In the genomic region with DNA sequence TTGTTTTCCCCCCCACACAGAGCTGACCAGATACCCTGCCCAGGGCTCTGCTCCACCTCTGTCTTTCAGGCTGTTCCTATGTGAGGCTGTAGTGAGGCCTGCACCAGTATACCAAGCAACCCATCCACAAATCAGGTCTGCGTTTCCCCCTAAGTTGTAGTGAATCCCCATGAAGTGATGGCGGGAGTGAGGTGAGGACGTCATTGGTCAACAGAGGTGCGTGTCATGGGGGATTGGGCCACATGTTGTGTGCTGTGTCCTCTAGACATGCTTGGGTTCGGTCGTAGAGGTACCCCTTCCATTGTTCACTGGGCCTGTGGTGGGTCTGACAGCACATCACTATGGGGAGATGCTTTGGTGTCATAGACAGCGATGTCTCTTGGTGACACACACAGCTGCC, we compare ENCODE assay signal across 28 cellular contexts.
"Had no signal": no experiment of that assay in that cellular context is flagged by ENCODE, and none has a peak within 500 bp of the region (broad histone marks: within the 10 kb centered on the region; RNA-seq: fewer than 3 reads in every experiment).

No MANE protein-coding gene starts in this region.

- H3K36me3 ChIP-seq: left ventricle myocardium inferior, neural progenitor cell, neutrophil, tibial nerve, uterus had no signal

- H2AFZ ChIP-seq: hepatocyte, neural progenitor cell, parathyroid adenoma had no signal

- H3K27ac ChIP-seq: hepatocyte, left ventricle myocardium inferior, neural progenitor cell, neutrophil, parathyroid adenoma, tibial nerve, uterus had no signal

- H3K4me3 Mint-ChIP-seq: mesothelial cell of epicardium; naive B cell; natural killer cell; nephron progenitor cell; neural progenitor cell; stimulated activated memory B cell treated with anti-CD40 and anti-IgM and Interleukin-4, amounts not matched to agents 10 μg/mL and 1 μg/mL and 100 μg/mL, for 72 hours; stimulated activated naive CD8-positive, alpha-beta T cell treated with anti-CD3 and anti-CD28 coated beads, Interleukin-15, amount 100 ng/mL, for 72 hours; type B pancreatic cell had no signal

- H3K27me3 ChIP-seq: hepatocyte, neural progenitor cell, tibial nerve, uterus had no signal

- H3K79me2 ChIP-seq: hepatocyte, parathyroid adenoma had no signal

- H3K27me3 Mint-ChIP-seq: progenitor cell of endocrine pancreas had no signal

- H3K4me2 ChIP-seq: hepatocyte, neural progenitor cell, smooth muscle cell had no signal

- H3K4me3 ChIP-seq: hepatocyte, left ventricle myocardium inferior, lung, neural progenitor cell, smooth muscle cell, tibial nerve, uterus had no signal

- H3K27ac Mint-ChIP-seq: mesothelial cell of epicardium; natural killer cell; nephron progenitor cell; neural progenitor cell; progenitor cell of endocrine pancreas; stimulated activated memory B cell treated with anti-CD40 and anti-IgM and Interleukin-4, amounts not matched to agents 10 μg/mL and 1 μg/mL and 100 μg/mL, for 72 hours; type B pancreatic cell had no signal

- H3K36me3 Mint-ChIP-seq: mesothelial cell of epicardium; naive B cell; natural killer cell; neural progenitor cell; stimulated activated memory B cell treated with anti-CD40 and anti-IgM and Interleukin-4, amounts not matched to agents 10 μg/mL and 1 μg/mL and 100 μg/mL, for 72 hours; type B pancreatic cell had no signal

- H3K9me3 Mint-ChIP-seq: mesothelial cell of epicardium; naive B cell; natural killer cell; nephron progenitor cell; stimulated activated memory B cell treated with anti-CD40 and anti-IgM and Interleukin-4, amounts not matched to agents 10 μg/mL and 1 μg/mL and 100 μg/mL, for 72 hours; stimulated activated naive CD8-positive, alpha-beta T cell treated with anti-CD3 and anti-CD28 coated beads, Interleukin-15, amount 100 ng/mL, for 72 hours; type B pancreatic cell had no signal

- H3K4me1 ChIP-seq: left ventricle myocardium inferior, neural progenitor cell, parathyroid adenoma, tibial nerve, uterus had no signal

- H3K4me1 Mint-ChIP-seq: mesothelial cell of epicardium; naive B cell; natural killer cell; nephron progenitor cell; neural progenitor cell; stimulated activated memory B cell treated with anti-CD40 and anti-IgM and Interleukin-4, amounts not matched to agents 10 μg/mL and 1 μg/mL and 100 μg/mL, for 72 hours; stimulated activated naive CD8-positive, alpha-beta T cell treated with anti-CD3 and anti-CD28 coated beads, Interleukin-15, amount 100 ng/mL, for 72 hours had no signal

- H3K9me3 ChIP-seq: left ventricle myocardium inferior, neutrophil, tibial nerve, uterus had no signal

- FAIRE-seq: keratinocyte had no signal

- H3K9ac ChIP-seq: neural progenitor cell, parathyroid adenoma had no signal

- ATAC-seq: left colon; natural killer cell; right cardiac atrium; stimulated activated memory B cell treated with anti-CD40 and anti-IgM and Interleukin-4, amounts not matched to agents 10 μg/mL and 1 μg/mL and 100 μg/mL, for 72 hours; stimulated activated naive CD8-positive, alpha-beta T cell treated with anti-CD3 and anti-CD28 coated beads, Interleukin-15, amount 100 ng/mL, for 72 hours had no signal

- DNase-seq: left ventricle myocardium inferior; mesendoderm; naive B cell; natural killer cell; nephron progenitor cell; occipital lobe; stimulated activated CD4-positive, alpha-beta T cell treated with anti-CD3 and anti-CD28 coated beads, Interleukin-1b, Interleukin-23, amount 100 ng/mL, for 48 hours; stimulated activated CD4-positive, alpha-beta T cell treated with anti-CD3 and anti-CD28 coated beads, Interleukin-2, amount 100 ng/mL, for 48 hours; stimulated activated CD4-positive, alpha-beta T cell treated with anti-CD3 and anti-CD28 coated beads, Interleukin-4, amount 100 ng/mL, for 4 hours; stimulated activated CD8-positive, alpha-beta memory T cell treated with anti-CD3 and anti-CD28 coated beads, Interleukin-4, amount 100 ng/mL, for 48 hours; stimulated activated naive CD4-positive, alpha-beta T cell treated with Interleukin-2 at 50 U/mL for 16 hours; stimulated activated naive CD8-positive, alpha-beta T cell treated with anti-CD3 and anti-CD28 coated beads, Interleukin-15, amount 100 ng/mL, for 72 hours; substantia nigra; uterus had no signal
